ENCODE assay signal across 9 cellular contexts in genomic region chr21:35563885-35564451, GRCh38.
DNase-seq lines count a peak whose midpoint lies in the region; ATAC-seq and TF ChIP-seq lines count a peak whose summit lies in the region.
"Had no signal": no experiment of that assay in that cellular context is flagged by ENCODE, and none has a peak within 500 bp of the region (broad histone marks: within the 10 kb centered on the region; RNA-seq: fewer than 3 reads in every experiment).

No MANE protein-coding gene starts in this region.

- CTCF ChIA-PET in CD4-positive, alpha-beta memory T cell (lab: Charles Lee; ENCODE audit: partially characterized antibody), result no interaction called here

- H3K36me3 Mint-ChIP-seq in CD4-positive, alpha-beta memory T cell, result no peaks in the 10 kb centered on the region

- H3K9me3 Mint-ChIP-seq in CD4-positive, alpha-beta memory T cell, result no peaks in the 10 kb centered on the region

- peak overlapping the region; percentile 7 for H3K27ac ChIP-seq in muscle layer of duodenum (ENCODE audit: low read length)
- H3K27ac ChIP-seq in CD4-positive, alpha-beta memory T cell (ENCODE audit: low read depth, low read length), result no peak overlapping the region

- H3K9me3 ChIP-seq in muscle layer of duodenum (ENCODE audit: control insufficient read depth in 1 of 2, low read length in 2 of 2), result no peaks in the 10 kb centered on the region
- H3K9me3 ChIP-seq in CD4-positive, alpha-beta memory T cell (ENCODE audit: control insufficient read depth in 1 of 2, low read length in 2 of 2), result no peaks in the 10 kb centered on the region

- H3K27ac Mint-ChIP-seq in CD4-positive, alpha-beta memory T cell, result no peak overlapping the region

- ATAC-seq in GM19395 (IDR thresholded peaks at IDR 0.05; ENCODE audit: unreplicated experiment) (no peak), HG02610 (IDR thresholded peaks at IDR 0.05; ENCODE audit: unreplicated experiment) (no peak)
- ATAC-seq: HCT116 had no signal

- H3K4me3 ChIP-seq in choroid plexus epithelial cell (ENCODE audit: low read depth, low read length), result no peak overlapping the region
- H3K4me3 ChIP-seq in muscle layer of duodenum (ENCODE audit: low read depth in 1 of 2, low read length in 2 of 2), result no peak overlapping the region
- no peak overlapping the region for H3K4me3 ChIP-seq in CD4-positive, alpha-beta memory T cell (ENCODE audit: low read length in 2 of 2)

- TF ChIP-seq CTCF in AG09319 (IDR thresholded peaks at IDR 0.05; ENCODE audit: low read depth, low read length) (no peak), choroid plexus epithelial cell (conservative IDR thresholded peaks at IDR 0.05; ENCODE audit: low read depth, low read length) (no peak)

- intact Hi-C loops in CD4-positive, alpha-beta memory T cell (cut with micrococcal nuclease), result no loop called here

- peak; percentile 87 for DNase-seq in AG09319 (ENCODE audit: extremely low read depth, low read depth)
- DNase-seq in NCI-H1436 (lab: John Stamatoyannopoulos, UW), result peak; percentile 47
- DNase-seq in choroid plexus epithelial cell (ENCODE audit: low read depth), result peak; percentile 96
- no peak for DNase-seq in HPDE6-E6E7 (ENCODE audit: extremely low spot score)
- DNase-seq in CD4-positive, alpha-beta memory T cell, result no peak

- POLR2A ChIA-PET in CD4-positive, alpha-beta memory T cell (lab: Charles Lee; ENCODE audit: partially characterized antibody), result no interaction called here

- peaks cover 14 to 22% of the 10 kb centered on the region in 2 donors for H3K27me3 Mint-ChIP-seq in CD4-positive, alpha-beta memory T cell

- no peaks in the 10 kb centered on the region for H3K27me3 ChIP-seq in muscle layer of duodenum (ENCODE audit: low read depth, low read length)
- H3K27me3 ChIP-seq in CD4-positive, alpha-beta memory T cell (ENCODE audit: insufficient read depth, low read length), result peaks cover 3% of the 10 kb centered on the region

- H3K4me1 ChIP-seq in muscle layer of duodenum (ENCODE audit: control insufficient read depth in 1 of 2, insufficient read depth in 2 of 2, low read length in 2 of 2), result no peaks in the 10 kb centered on the region
- H3K4me1 ChIP-seq in CD4-positive, alpha-beta memory T cell (ENCODE audit: insufficient read depth, low read length), result no peaks in the 10 kb centered on the region

- no peaks in the 10 kb centered on the region for H3K36me3 ChIP-seq in muscle layer of duodenum (ENCODE audit: control insufficient read depth in 1 of 2, insufficient read depth in 2 of 2, low read length in 2 of 2)
- H3K36me3 ChIP-seq in CD4-positive, alpha-beta memory T cell (ENCODE audit: insufficient read depth, low read length), result no peaks in the 10 kb centered on the region

- no peaks in the 10 kb centered on the region for H3K4me1 Mint-ChIP-seq in CD4-positive, alpha-beta memory T cell

- H3K4me3 Mint-ChIP-seq in CD4-positive, alpha-beta memory T cell, result no peak overlapping the region

Comparison
In these comparisons a context has a peak if more than half of its experiments do, and no peak if none do; other contexts are left out.
1. DNase-seq: peak in AG09319 (single experiment), NCI-H1436 (single experiment) and choroid plexus epithelial cell (single experiment); none in HPDE6-E6E7 (single experiment) and CD4-positive, alpha-beta memory T cell (0 of 5).